In the genomic region with DNA sequence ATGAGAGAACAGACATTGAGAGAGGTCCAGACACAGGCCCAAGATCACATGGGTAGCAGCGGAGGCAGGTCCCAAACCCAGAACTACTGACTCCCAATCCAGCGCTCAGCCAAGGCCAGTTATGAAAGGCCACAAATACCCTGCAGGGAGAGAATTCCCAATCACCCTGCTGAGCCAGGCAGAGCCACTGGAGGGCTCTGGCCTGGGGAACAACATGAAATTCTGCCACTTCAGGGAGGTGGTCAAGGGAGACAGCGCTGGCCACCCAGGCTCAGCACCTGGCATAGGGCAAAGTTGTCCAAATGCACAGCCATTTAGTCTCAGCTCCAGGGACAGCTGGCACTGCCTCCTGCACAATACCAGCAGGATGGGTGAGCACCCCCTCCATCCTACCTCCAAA, we compare ENCODE assay signal across 1 cellular context.
TF ChIP-seq lines count a peak whose summit lies in the region.

No MANE protein-coding gene starts in this region.

TF ChIP-seq in HCT116, 20 proteins besides CTCF, POLR2A, EP300 and RAD21 (continued from another document):
- TF ChIP-seq FOSL1 (IDR thresholded peaks at IDR 0.05; ENCODE audit: low read depth) (no peak), ZBTB33 (IDR thresholded peaks at IDR 0.05; ENCODE audit: extremely low read depth, insufficient replicate concordance, low read length) (no peak), EZH2phosphoT487 (IDR thresholded peaks at IDR 0.05; ENCODE audit: borderline replicate concordance) (no peak), SRF (IDR thresholded peaks at IDR 0.05; ENCODE audit: low read depth) (no peak), EZH2 (IDR thresholded peaks at IDR 0.05) (no peak), ELF1 (IDR thresholded peaks at IDR 0.05; ENCODE audit: borderline replicate concordance, low read depth) (no peak), EGR1 (IDR thresholded peaks at IDR 0.05; ENCODE audit: low read depth) (no peak)
